ENCODE assay signal across 1 cellular context in genomic region chr17:50626037-50626574, GRCh38.
TF ChIP-seq lines count a peak whose summit lies in the region.

No MANE protein-coding gene starts in this region.

TF ChIP-seq in HepG2, 621 proteins besides CTCF, POLR2A, EP300 and RAD21 (continued from another document and continues in another):
- TF ChIP-seq SNAPC4 (CRISPR knock-in tag; IDR thresholded peaks at IDR 0.05) (no peak), ZNF572 (CRISPR knock-in tag; IDR thresholded peaks at IDR 0.05) (peak; percentile 47; the same call in 1 of the 2 replicates), ZSCAN20 (CRISPR knock-in tag; IDR thresholded peaks at IDR 0.05; ENCODE audit: borderline replicate concordance) (peak; percentile 53; the same call in 1 of the 2 replicates), RCOR2 (CRISPR knock-in tag; IDR thresholded peaks at IDR 0.05) (no peak), LRRFIP1 (CRISPR knock-in tag; conservative IDR thresholded peaks at IDR 0.05) (no peak), ZBTB3 (CRISPR knock-in tag; IDR thresholded peaks at IDR 0.05; ENCODE audit: borderline replicate concordance, low read depth) (no peak), ATF7-NPFF (CRISPR knock-in tag; IDR thresholded peaks at IDR 0.05; ENCODE audit: low read depth) (peak; percentile 65; the same call in 1 of the 2 replicates), PHF20 (CRISPR knock-in tag; IDR thresholded peaks at IDR 0.05) (0 out of 2 replicates have a peak, but pooled peaks have one; percentile 51), ZBTB1 (CRISPR knock-in tag; IDR thresholded peaks at IDR 0.05; ENCODE audit: borderline replicate concordance) (no peak), MTA1 (CRISPR knock-in tag; IDR thresholded peaks at IDR 0.05; ENCODE audit: borderline replicate concordance) (peak; percentile 46; the same call in 1 of the 2 replicates), ADNP (CRISPR knock-in tag; IDR thresholded peaks at IDR 0.05) (no peak; the same call in 1 of the 2 replicates), RBFOX2 (IDR thresholded peaks at IDR 0.05; ENCODE audit: low read depth, low read length) (no peak), TARDBP (CRISPR knock-in tag; IDR thresholded peaks at IDR 0.05) (peak; percentile 65; the same call in 1 of the 2 replicates), TP53 (CRISPR knock-in tag; conservative IDR thresholded peaks at IDR 0.05) (no peak), MEIS1 (CRISPR knock-in tag; IDR thresholded peaks at IDR 0.05; ENCODE audit: borderline replicate concordance) (no peak), PLRG1 (conservative IDR thresholded peaks at IDR 0.05) (no peak), MXD3 (CRISPR knock-in tag; IDR thresholded peaks at IDR 0.05) (peak; percentile 43), CBX5 (CRISPR knock-in tag; IDR thresholded peaks at IDR 0.05; ENCODE audit: borderline replicate concordance) (0 out of 2 replicates have a peak, but pooled peaks have one; percentile 53), NR1H2 (CRISPR knock-in tag; IDR thresholded peaks at IDR 0.05; ENCODE audit: borderline replicate concordance, low read depth) (no peak), SATB2 (CRISPR knock-in tag; IDR thresholded peaks at IDR 0.05) (no peak), GATAD1 (CRISPR knock-in tag; IDR thresholded peaks at IDR 0.05) (peak; percentile 72), GFI1 (CRISPR knock-in tag; IDR thresholded peaks at IDR 0.05; ENCODE audit: borderline replicate concordance) (no peak), SNAI1 (CRISPR knock-in tag; IDR thresholded peaks at IDR 0.05; ENCODE audit: borderline replicate concordance) (no peak), PPARG (CRISPR knock-in tag; conservative IDR thresholded peaks at IDR 0.05) (peak; percentile 58; the same call in 1 of the 2 replicates), MBD4 (IDR thresholded peaks at IDR 0.05; ENCODE audit: borderline replicate concordance, low read length) (no peak), ZNF879 (CRISPR knock-in tag; IDR thresholded peaks at IDR 0.05) (no peak), HNF1B (CRISPR knock-in tag; IDR thresholded peaks at IDR 0.05) (no peak), HCFC1 (IDR thresholded peaks at IDR 0.05; ENCODE audit: low read depth, low read length) (no peak), ZNF567 (CRISPR knock-in tag; IDR thresholded peaks at IDR 0.05; ENCODE audit: borderline replicate concordance) (peak; percentile 37; the same call in 1 of the 2 replicates), JUND (CRISPR knock-in tag; IDR thresholded peaks at IDR 0.05) (no peak), ZNF883 (CRISPR knock-in tag; IDR thresholded peaks at IDR 0.05; ENCODE audit: not compliant biosample characterization) (peak; percentile 34), ZNF225 (CRISPR knock-in tag; IDR thresholded peaks at IDR 0.05) (peak; percentile 62; the same call in 1 of the 2 replicates), ZNF331 (CRISPR knock-in tag; IDR thresholded peaks at IDR 0.05) (peak; percentile 61; the same call in 1 of the 2 replicates), MXD4 (CRISPR knock-in tag; IDR thresholded peaks at IDR 0.05) (0 out of 2 replicates have a peak, but pooled peaks have one; percentile 28), JDP2 (CRISPR knock-in tag; IDR thresholded peaks at IDR 0.05; ENCODE audit: borderline replicate concordance) (no peak), ATM (IDR thresholded peaks at IDR 0.05; ENCODE audit: borderline replicate concordance) (no peak), ZBTB44 (CRISPR knock-in tag; IDR thresholded peaks at IDR 0.05) (no peak), ZNF589 (CRISPR knock-in tag; conservative IDR thresholded peaks at IDR 0.05) (no peak), USF2 (IDR thresholded peaks at IDR 0.05; ENCODE audit: low read depth, low read length) (no peak), USF2 (CRISPR knock-in tag; IDR thresholded peaks at IDR 0.05; ENCODE audit: borderline replicate concordance) (no peak), CEBPG (CRISPR knock-in tag; IDR thresholded peaks at IDR 0.05) (no peak), KLF9 (CRISPR knock-in tag; IDR thresholded peaks at IDR 0.05; ENCODE audit: low read depth) (no peak), ZNF468 (CRISPR knock-in tag; IDR thresholded peaks at IDR 0.05) (no peak), CREB1 (IDR thresholded peaks at IDR 0.05) (no peak), CREB1 (CRISPR knock-in tag; IDR thresholded peaks at IDR 0.05) (no peak), CENPX (CRISPR knock-in tag; IDR thresholded peaks at IDR 0.05) (no peak), ZNF670 (CRISPR knock-in tag; IDR thresholded peaks at IDR 0.05; ENCODE audit: borderline replicate concordance) (no peak), ZNF143 (CRISPR knock-in tag; IDR thresholded peaks at IDR 0.05) (no peak), ZNF3 (CRISPR knock-in tag; IDR thresholded peaks at IDR 0.05) (no peak), RORA (CRISPR knock-in tag; IDR thresholded peaks at IDR 0.05) (no peak), ZNF30 (CRISPR knock-in tag; IDR thresholded peaks at IDR 0.05) (no peak), HDAC6 (IDR thresholded peaks at IDR 0.05; ENCODE audit: low read depth, low read length) (no peak), ZMAT3 (CRISPR knock-in tag; conservative IDR thresholded peaks at IDR 0.05) (no peak; the same call in 1 of the 2 replicates), RARA (CRISPR knock-in tag; IDR thresholded peaks at IDR 0.05) (no peak)
- TF ChIP-seq, protein P1, sequence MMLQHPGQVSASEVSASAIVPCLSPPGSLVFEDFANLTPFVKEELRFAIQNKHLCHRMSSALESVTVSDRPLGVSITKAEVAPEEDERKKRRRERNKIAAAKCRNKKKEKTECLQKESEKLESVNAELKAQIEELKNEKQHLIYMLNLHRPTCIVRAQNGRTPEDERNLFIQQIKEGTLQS (CRISPR knock-in tag; IDR thresholded peaks at IDR 0.05) = no peak
- TF ChIP-seq, protein P2, sequence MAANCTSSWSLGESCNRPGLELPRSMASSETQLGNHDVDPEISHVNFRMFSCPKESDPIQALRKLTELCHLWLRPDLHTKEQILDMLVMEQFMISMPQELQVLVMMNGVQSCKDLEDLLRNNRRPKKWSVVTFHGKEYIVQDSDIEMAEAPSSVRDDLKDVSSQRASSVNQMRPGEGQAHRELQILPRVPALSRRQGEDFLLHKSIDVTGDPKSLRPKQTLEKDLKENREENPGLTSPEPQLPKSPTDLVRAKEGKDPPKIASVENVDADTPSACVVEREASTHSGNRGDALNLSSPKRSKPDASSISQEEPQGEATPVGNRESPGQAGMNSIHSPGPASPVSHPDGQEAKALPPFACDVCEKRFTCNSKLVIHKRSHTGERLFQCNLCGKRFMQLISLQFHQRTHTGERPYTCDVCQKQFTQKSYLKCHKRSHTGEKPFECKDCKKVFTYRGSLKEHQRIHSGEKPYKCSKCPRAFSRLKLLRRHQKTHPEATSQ (CRISPR knock-in tag; IDR thresholded peaks at IDR 0.05; ENCODE audit: borderline replicate concordance) = no peak
